In genomic region chr10:5449823-5450222, GRCh38 we compare ENCODE assay signal across 11 cellular contexts. TPM values are rescaled to one million over a fixed set of nuclear protein-coding genes. Genes with fewer than 3 reads are reported as not detected.
DNase-seq lines count a peak whose midpoint lies in the region; ATAC-seq and TF ChIP-seq lines count a peak whose summit lies in the region.
"Had no signal": no experiment of that assay in that cellular context is flagged by ENCODE, and none has a peak within 500 bp of the region (broad histone marks: within the 10 kb centered on the region; RNA-seq: fewer than 3 reads in every experiment).

No MANE protein-coding gene starts in this region.

- peak overlapping the region in 1 of 2 donors; percentile 59 for H3K27ac ChIP-seq in aorta (ENCODE audit: low read depth in 1 of 2, low read length in 2 of 2)
- H3K27ac ChIP-seq: C4-2B had no signal

- H3K4me1 ChIP-seq in mononuclear cell (ENCODE audit: insufficient read depth, low read length), result peaks cover 9% of the 10 kb centered on the region
- H3K4me1 ChIP-seq in aorta (ENCODE audit: control insufficient read depth in 1 of 2, insufficient read depth in 2 of 2, low read length in 2 of 2), result peaks cover 0 to 2% of the 10 kb centered on the region in 2 donors

- H3K36me3 ChIP-seq in aorta (ENCODE audit: control insufficient read depth in 1 of 2, insufficient read depth in 2 of 2, low read length in 1 of 2), result peaks cover 5 to 9% of the 10 kb centered on the region in 2 donors

- 3 to 4% methylated on average over 8 of the region's 8 CpGs for WGBS in aorta, 2 donors

- peaks cover 35% of the 10 kb centered on the region for H3K36me3 Mint-ChIP-seq in stimulated activated naive CD8-positive, alpha-beta T cell treated with anti-CD3 and anti-CD28 coated beads, Interleukin-15, Interleukin-2, amounts not matched to agents 100 ng/mL and 50 ng/mL, for 24 hours (ENCODE audit: low read depth)

- H3K9me3 ChIP-seq in mononuclear cell (ENCODE audit: low read depth, low read length) (no peaks in the 10 kb centered on the region), aorta (ENCODE audit: control insufficient read depth, low read length) (no peaks in the 10 kb centered on the region)

- ATAC-seq in stimulated activated naive CD8-positive, alpha-beta T cell treated with anti-CD3 and anti-CD28 coated beads, Interleukin-15, amount 100 ng/mL, for 72 hours, result no peak
- peak; percentile 16 for ATAC-seq in aorta (ENCODE audit: low FRiP score)
- ATAC-seq in GM21576 (IDR thresholded peaks at IDR 0.05; ENCODE audit: unreplicated experiment), result no peak
- ATAC-seq: HCT116 had no signal

- H3K4me3 ChIP-seq in epithelial cell of esophagus (ENCODE audit: low read length) (peak overlapping the region; percentile 86), mononuclear cell (ENCODE audit: low read length) (peak overlapping the region; percentile 20), aorta (ENCODE audit: low read length in 2 of 2) (peak overlapping the region; percentile 93 to 100)

- no peak overlapping the region for H3K27ac Mint-ChIP-seq in stimulated activated naive CD8-positive, alpha-beta T cell treated with anti-CD3 and anti-CD28 coated beads, Interleukin-15, Interleukin-2, amounts not matched to agents 100 ng/mL and 50 ng/mL, for 24 hours
- H3K27ac Mint-ChIP-seq in stimulated activated naive CD8-positive, alpha-beta T cell treated with anti-CD3 and anti-CD28 coated beads, Interleukin-15, amount 100 ng/mL, for 72 hours, result no peak overlapping the region

- in situ Hi-C loops in GM13977 (cut with MboI; ENCODE audit: low pct_unique_long_range_greater_than_20kb, low sequenced_read_pairs, unreplicated experiment), result loop anchor here (10.0 kb wide), 1 partner anchor 175 kb away; no protein-coding TSS in a partner anchor

- H3K27me3 ChIP-seq in mononuclear cell (ENCODE audit: insufficient read depth, low read length) (no peaks in the 10 kb centered on the region), aorta (ENCODE audit: control insufficient read depth in 1 of 2, insufficient read depth in 2 of 2, low read length in 1 of 2) (no peaks in the 10 kb centered on the region)

- peak overlapping the region; percentile 11 for H3K4me3 Mint-ChIP-seq in stimulated activated naive CD8-positive, alpha-beta T cell treated with anti-CD3 and anti-CD28 coated beads, Interleukin-15, Interleukin-2, amounts not matched to agents 100 ng/mL and 50 ng/mL, for 24 hours
- no peak overlapping the region for H3K4me3 Mint-ChIP-seq in stimulated activated naive CD8-positive, alpha-beta T cell treated with anti-CD3 and anti-CD28 coated beads, Interleukin-15, amount 100 ng/mL, for 72 hours

- TF ChIP-seq CTCF in epithelial cell of esophagus (IDR thresholded peaks at IDR 0.05; ENCODE audit: insufficient read depth, low read depth, low read length, missing control alignments), result peak; percentile 36
- TF ChIP-seq CTCF in GM13977 (IDR thresholded peaks at IDR 0.05; ENCODE audit: extremely low read depth, insufficient read depth, missing control alignments), result no peak

- H3K9me3 Mint-ChIP-seq in stimulated activated naive CD8-positive, alpha-beta T cell treated with anti-CD3 and anti-CD28 coated beads, Interleukin-15, Interleukin-2, amounts not matched to agents 100 ng/mL and 50 ng/mL, for 24 hours, result no peaks in the 10 kb centered on the region
- H3K9me3 Mint-ChIP-seq in stimulated activated naive CD8-positive, alpha-beta T cell treated with anti-CD3 and anti-CD28 coated beads, Interleukin-15, amount 100 ng/mL, for 72 hours, result no peaks in the 10 kb centered on the region

- peaks cover 34% of the 10 kb centered on the region for H3K4me1 Mint-ChIP-seq in stimulated activated naive CD8-positive, alpha-beta T cell treated with anti-CD3 and anti-CD28 coated beads, Interleukin-15, Interleukin-2, amounts not matched to agents 100 ng/mL and 50 ng/mL, for 24 hours (ENCODE audit: low read depth)
- peaks cover 24% of the 10 kb centered on the region for H3K4me1 Mint-ChIP-seq in stimulated activated naive CD8-positive, alpha-beta T cell treated with anti-CD3 and anti-CD28 coated beads, Interleukin-15, amount 100 ng/mL, for 72 hours

- H3K27me3 Mint-ChIP-seq in stimulated activated naive CD8-positive, alpha-beta T cell treated with anti-CD3 and anti-CD28 coated beads, Interleukin-15, Interleukin-2, amounts not matched to agents 100 ng/mL and 50 ng/mL, for 24 hours, result no peaks in the 10 kb centered on the region
- no peaks in the 10 kb centered on the region for H3K27me3 Mint-ChIP-seq in stimulated activated naive CD8-positive, alpha-beta T cell treated with anti-CD3 and anti-CD28 coated beads, Interleukin-15, amount 100 ng/mL, for 72 hours

- DNase-seq in stimulated activated naive CD8-positive, alpha-beta T cell treated with anti-CD3 and anti-CD28 coated beads, Interleukin-15, amount 100 ng/mL, for 72 hours, result no peak
- peak; percentile 76 for DNase-seq in epithelial cell of esophagus (ENCODE audit: low read depth)
- DNase-seq in aorta, result no peak
- no peak for DNase-seq in activated CD8-positive, alpha-beta memory T cell treated with anti-CD3 and anti-CD28 coated beads, Interleukin-2, amount 50 U/mL, for 4 hours
- DNase-seq in GM13977 (ENCODE audit: low spot score), result no peak

- intact Hi-C loops in aorta (cut with DNase I), result loop anchor here (5.0 to 10.0 kb wide), 4 partner anchors 97 to 425 kb away; no protein-coding TSS in a partner anchor

RNA-seq across cellular contexts. Expression of gene NET1, which starts 37.5 kb away (rescaled TPM):
- total RNA-seq in mononuclear cell (24.6 TPM), aorta (100 to 1,000 TPM; 266 to 451 TPM)
- 100 to 1,000 TPM in 1 of 2 donors, 10 to 100 TPM in 1; 76.2 to 240 TPM for polyA plus RNA-seq in aorta

RNA-seq across cellular contexts. Expression of gene TUBAL3, which starts 45.2 kb away (rescaled TPM):
- not detected for total RNA-seq in mononuclear cell
- not detected for total RNA-seq in aorta
- 10 to 100 TPM in 1 of 2 donors, under 1 TPM in 1; 0.28 to 10.6 TPM for polyA plus RNA-seq in aorta

RNA-seq across cellular contexts. Expression of gene CALML5, which starts 49.5 kb away (rescaled TPM):
- total RNA-seq in mononuclear cell, result not detected
- total RNA-seq in aorta, result not detected
- not detected for polyA plus RNA-seq in aorta
- total RNA-seq: subcutaneous adipose tissue had no signal

Comparison
In these comparisons a context has a peak if more than half of its experiments do, and no peak if none do; other contexts are left out.
1. H3K4me3 ChIP-seq: peak in every context shown above with its lines; median percentile 96 in aorta; 86 in epithelial cell of esophagus; 20 in mononuclear cell.
2. RNA of gene NET1, which starts 37.5 kb away (total RNA-seq): 266 to 451 TPM in aorta; 24.6 TPM in mononuclear cell (single experiment); every median in the first group is over 10 times any median in the second.